In the genomic region with DNA sequence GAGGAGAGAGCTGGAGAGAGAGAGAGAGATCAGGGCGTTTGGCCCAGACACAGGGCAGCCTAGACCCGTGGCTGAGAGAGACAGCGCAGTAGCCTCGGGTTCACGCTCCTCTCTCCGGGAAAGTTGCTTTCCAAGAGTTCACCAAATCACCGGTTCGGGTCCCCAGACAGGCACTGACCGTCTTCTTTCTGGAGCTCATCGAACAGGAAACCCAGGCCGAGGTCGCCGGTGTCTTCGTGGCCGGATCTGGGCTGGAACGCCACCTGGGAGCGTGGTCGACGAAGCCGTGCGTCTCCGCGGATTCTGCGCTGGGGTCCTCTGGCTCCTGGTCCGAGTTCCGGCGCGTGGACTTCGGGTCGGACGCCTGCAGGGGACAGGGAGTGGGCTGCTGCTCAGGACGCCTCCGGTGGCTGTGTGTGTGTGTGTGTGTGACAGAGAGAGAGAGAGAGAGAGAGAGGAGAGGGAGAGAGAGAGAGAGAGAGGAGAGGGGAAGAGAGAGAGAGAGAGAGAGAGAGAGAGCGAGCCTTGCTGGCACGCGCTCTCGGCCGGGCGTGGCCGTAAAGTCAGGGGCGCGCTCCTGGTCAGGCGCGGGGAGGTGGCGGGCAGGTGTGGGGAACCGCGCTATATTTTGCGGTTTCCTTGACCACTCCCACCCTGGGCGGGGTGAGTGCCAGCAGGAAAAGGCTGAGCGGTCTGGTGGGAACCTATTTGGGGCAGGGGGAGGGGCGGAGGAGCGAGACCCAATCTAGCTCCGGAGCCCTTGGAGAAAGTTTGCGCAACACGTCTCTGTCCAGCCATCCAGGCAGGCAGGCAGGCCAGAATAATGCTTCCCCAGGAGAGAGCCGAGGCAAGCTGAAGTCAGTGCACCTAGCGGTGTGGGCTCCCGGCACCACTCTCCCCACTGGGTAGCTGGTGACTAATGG, we compare ENCODE assay signal across 8 cellular contexts.
A peak's percentile ranks its signal among the peaks of the same experiment; 100 is the strongest.
DNase-seq lines count a peak whose midpoint lies in the region; ATAC-seq, FAIRE-seq and TF ChIP-seq lines count a peak whose summit lies in the region.

No MANE protein-coding gene starts in this region.

- POLR2A ChIA-PET in HepG2 (lab: Yijun Ruan, JAX), result no interaction called here

- H3K27me3 Mint-ChIP-seq in activated T-cell treated with anti-CD3 and anti-CD28 coated beads, Interleukin-2, amount 50 U/mL, for 72 hours (ENCODE audit: low read depth), result peaks cover 73% of the 10 kb centered on the region
- peaks cover 80% of the 10 kb centered on the region for H3K27me3 Mint-ChIP-seq in type B pancreatic cell

- 14% methylated on average over 22 of the region's 58 CpGs for WGBS in HepG2 (ENCODE audit: low lambda C conversion rate)

- no peaks in the 10 kb centered on the region for H3K9me3 Mint-ChIP-seq in activated T-cell treated with anti-CD3 and anti-CD28 coated beads, Interleukin-2, amount 50 U/mL, for 72 hours
- H3K9me3 Mint-ChIP-seq in type B pancreatic cell, result no peaks in the 10 kb centered on the region

- no peak overlapping the region for H2AFZ ChIP-seq in HepG2 (ENCODE audit: low read length)

- no peak overlapping the region; a peak in 1 of 6 replicates for H3K4me3 ChIP-seq in HepG2 (replicated peaks in 1 of 3; ENCODE audit: insufficient read depth in 1 of 3, low read depth in 2 of 3, low read length in 3 of 3)

- peaks cover 0 to 10% of the 10 kb centered on the region in 2 experiments; a peak in 1 of 5 replicates for H3K27me3 ChIP-seq in HepG2 (ENCODE audit: control insufficient read depth in 1 of 2, insufficient read depth in 2 of 2, low read length in 2 of 2)

- TF ChIP-seq CTCF in HepG2 (CRISPR knock-in tag; IDR thresholded peaks at IDR 0.05) (no peak), type B pancreatic cell (conservative IDR thresholded peaks at IDR 0.05) (no peak)

- H4K20me1 ChIP-seq in HepG2 (ENCODE audit: insufficient read depth, low read length), result no peaks in the 10 kb centered on the region

- H3K4me2 ChIP-seq in HepG2 (ENCODE audit: low read depth, low read length), result peak overlapping the region; percentile 27; the same call in 1 of the 2 replicates

- no peaks in the 10 kb centered on the region for H3K4me1 ChIP-seq in HepG2 (ENCODE audit: insufficient read depth, low read length)

- peak overlapping the region; percentile 72 for H3K27ac Mint-ChIP-seq in activated T-cell treated with anti-CD3 and anti-CD28 coated beads, Interleukin-2, amount 50 U/mL, for 72 hours
- H3K27ac Mint-ChIP-seq in type B pancreatic cell, result no peak overlapping the region

- peak in 1 of 2 donors; percentile 13 for ATAC-seq in activated T-cell treated with anti-CD3 and anti-CD28 coated beads, Interleukin-2, amount 50 U/mL, for 72 hours (replicated peaks in 1 of 2)
- ATAC-seq in HepG2 (peak; percentile 39; the same call in 1 of the 3 replicates), HG03342 (IDR thresholded peaks at IDR 0.05; ENCODE audit: unreplicated experiment) (no peak)

- H3K36me3 Mint-ChIP-seq in activated T-cell treated with anti-CD3 and anti-CD28 coated beads, Interleukin-2, amount 50 U/mL, for 72 hours (ENCODE audit: insufficient read depth in 2 of 2), result peaks cover 0 to 2% of the 10 kb centered on the region in 2 donors
- no peaks in the 10 kb centered on the region for H3K36me3 Mint-ChIP-seq in type B pancreatic cell

- no peaks in the 10 kb centered on the region for H3K36me3 ChIP-seq in HepG2 (replicated peaks in 1 of 2; ENCODE audit: control insufficient read depth in 1 of 2, insufficient read depth in 2 of 2, low read length in 2 of 2)

- no peak overlapping the region for H3K27ac ChIP-seq in HepG2 (ENCODE audit: extremely low read length, insufficient read depth, low read length)

- peak overlapping the region; percentile 83 to 85 for H3K4me3 Mint-ChIP-seq in activated T-cell treated with anti-CD3 and anti-CD28 coated beads, Interleukin-2, amount 50 U/mL, for 72 hours
- H3K4me3 Mint-ChIP-seq in type B pancreatic cell, result peak overlapping the region; percentile 81

- intact Hi-C loops in HepG2 (cut with micrococcal nuclease; ENCODE audit: unreplicated experiment), result no loop called here

- TF ChIP-seq RAD21 in HepG2 (CRISPR knock-in tag; IDR thresholded peaks at IDR 0.05), result no peak

- in situ Hi-C loops in HepG2 (cut with HindIII; ENCODE audit: extremely low pct_ligation_motif_present, low pct_unique_long_range_greater_than_20kb), result no loop called here

- TF ChIP-seq EP300 in HepG2 (IDR thresholded peaks at IDR 0.05; ENCODE audit: low read depth in 2 of 2, low read length in 2 of 2) (no peak), HepG2 (CRISPR knock-in tag; IDR thresholded peaks at IDR 0.05; ENCODE audit: borderline replicate concordance) (no peak)

- H3K9ac ChIP-seq in HepG2 (ENCODE audit: insufficient read depth, low read depth, low read length), result no peak overlapping the region

- H3K9me3 ChIP-seq in HepG2 (ENCODE audit: low read length), result no peaks in the 10 kb centered on the region

- peaks cover 16% of the 10 kb centered on the region for H3K4me1 Mint-ChIP-seq in activated T-cell treated with anti-CD3 and anti-CD28 coated beads, Interleukin-2, amount 50 U/mL, for 72 hours (ENCODE audit: low read depth)
- no peaks in the 10 kb centered on the region for H3K4me1 Mint-ChIP-seq in type B pancreatic cell (ENCODE audit: unreplicated experiment)

- no peak for TF ChIP-seq POLR2A in HepG2 (IDR thresholded peaks at IDR 0.05; ENCODE audit: insufficient read depth in 1 of 2, low read depth in 2 of 2, low read length in 2 of 2)

- H3K79me2 ChIP-seq in HepG2 (ENCODE audit: insufficient read depth, low read length), result no peaks in the 10 kb centered on the region

- BruUV-seq in HepG2 (replicated peaks; lab: Mats Ljungman, UMichigan), result no TSS peak

- CTCF ChIA-PET in HepG2 (lab: Yijun Ruan, JAX; ENCODE audit: low intra/inter-chr PET ratio, low total read pairs), result no interaction called here

- no peak for FAIRE-seq in HepG2 (lab: Jason Lieb, UNC)

- peak in 1 of 2 donors; percentile 1 for DNase-seq in activated T-cell treated with anti-CD3 and anti-CD28 coated beads, Interleukin-2, amount 50 U/mL, for 72 hours
- DNase-seq in activated T-cell treated with anti-CD3 and anti-CD28 coated beads, Interleukin-2, amount 50 U/mL, for 1 hour, result no peak
- DNase-seq in amniotic epithelial cell (ENCODE audit: low read depth) (peak; percentile 1), HepG2 (ENCODE audit: low spot score) (no peak), type B pancreatic cell (ENCODE audit: extremely low spot score, unreplicated experiment) (no peak), putamen (ENCODE audit: low spot score) (no peak)
- no peak for DNase-seq in activated CD4-positive, alpha-beta T cell treated with anti-CD3 and anti-CD28 coated beads, Interleukin-2, amount 50 U/mL, for 4 hours

TF ChIP-seq in HepG2, 621 proteins besides CTCF, POLR2A, EP300 and RAD21:
- TF ChIP-seq CEBPB (IDR thresholded peaks at IDR 0.05; ENCODE audit: borderline replicate concordance, low read depth, low read length) (peak; percentile 21; the same call in 1 of the 2 replicates), ZBTB42 (CRISPR knock-in tag; IDR thresholded peaks at IDR 0.05) (no peak)
